Comparison of ENCODE assay signal across 1 cellular context in the genomic region with DNA sequence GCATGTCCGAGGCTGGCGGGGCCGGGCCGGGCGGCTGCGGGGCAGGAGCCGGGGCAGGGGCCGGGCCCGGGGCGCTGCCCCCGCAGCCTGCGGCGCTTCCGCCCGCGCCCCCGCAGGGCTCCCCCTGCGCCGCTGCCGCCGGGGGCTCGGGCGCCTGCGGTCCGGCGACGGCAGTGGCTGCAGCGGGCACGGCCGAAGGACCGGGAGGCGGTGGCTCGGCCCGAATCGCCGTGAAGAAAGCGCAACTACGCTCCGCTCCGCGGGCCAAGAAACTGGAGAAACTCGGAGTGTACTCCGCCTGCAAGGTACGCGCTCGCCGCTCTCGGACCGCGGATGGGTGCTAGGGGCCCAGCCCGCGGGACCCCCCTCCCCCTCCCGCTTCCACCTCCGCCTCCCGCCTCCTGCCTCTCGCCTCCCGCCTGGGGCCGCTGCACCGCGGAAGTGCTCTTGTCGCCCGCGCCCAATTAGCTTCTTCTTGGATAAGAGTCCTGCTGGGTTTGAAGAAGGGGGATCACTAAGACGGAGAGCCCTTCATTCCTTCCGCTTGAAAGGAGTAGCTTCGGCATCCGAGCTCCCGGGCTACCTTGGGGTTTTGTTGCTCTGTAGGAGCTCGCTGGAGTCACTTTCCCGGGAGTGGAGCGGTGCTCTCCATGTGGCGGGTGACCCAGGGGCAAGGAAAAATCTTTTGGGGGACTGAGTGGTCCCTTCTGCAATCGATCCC.
TF ChIP-seq lines count a peak whose summit lies in the region.

No MANE protein-coding gene starts in this region.

TF ChIP-seq in HEK293, 187 proteins besides CTCF, POLR2A, EP300 and RAD21 (continued from another document and continues in another):
- TF ChIP-seq, protein P1, sequence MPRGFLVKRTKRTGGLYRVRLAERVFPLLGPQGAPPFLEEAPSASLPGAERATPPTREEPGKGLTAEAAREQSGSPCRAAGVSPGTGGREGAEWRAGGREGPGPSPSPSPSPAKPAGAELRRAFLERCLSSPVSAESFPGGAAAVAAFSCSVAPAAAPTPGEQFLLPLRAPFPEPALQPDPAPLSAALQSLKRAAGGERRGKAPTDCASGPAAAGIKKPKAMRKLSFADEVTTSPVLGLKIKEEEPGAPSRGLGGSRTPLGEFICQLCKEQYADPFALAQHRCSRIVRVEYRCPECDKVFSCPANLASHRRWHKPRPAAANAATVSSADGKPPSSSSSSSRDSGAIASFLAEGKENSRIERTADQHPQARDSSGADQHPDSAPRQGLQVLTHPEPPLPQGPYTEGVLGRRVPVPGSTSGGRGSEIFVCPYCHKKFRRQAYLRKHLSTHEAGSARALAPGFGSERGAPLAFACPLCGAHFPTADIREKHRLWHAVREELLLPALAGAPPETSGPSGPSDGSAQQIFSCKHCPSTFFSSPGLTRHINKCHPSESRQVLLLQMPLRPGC (tag by site-specific recombination; IDR thresholded peaks at IDR 0.05) = peak; percentile 38; the same call in 1 of the 2 replicates
- TF ChIP-seq KLF7 (tag by site-specific recombination; IDR thresholded peaks at IDR 0.05; ENCODE audit: borderline replicate concordance) = no peak; the same call in 1 of the 2 replicates
- no peak for TF ChIP-seq ZNF202 (tag by site-specific recombination; IDR thresholded peaks at IDR 0.05; ENCODE audit: borderline replicate concordance)
- TF ChIP-seq ZFP41 (tag by site-specific recombination; IDR thresholded peaks at IDR 0.05; ENCODE audit: borderline replicate concordance) = no peak
- TF ChIP-seq ZNF624 (tag by site-specific recombination; IDR thresholded peaks at IDR 0.05) = no peak
- TF ChIP-seq ZSCAN16 (tag by site-specific recombination; IDR thresholded peaks at IDR 0.05) = no peak
- no peak; the same call in 1 of the 2 replicates for TF ChIP-seq KLF9 (tag by site-specific recombination; IDR thresholded peaks at IDR 0.05; ENCODE audit: low read depth)
- TF ChIP-seq ZIC2 (tag by site-specific recombination; IDR thresholded peaks at IDR 0.05) = peak; percentile 70
- TF ChIP-seq PRDM10 (tag by site-specific recombination; IDR thresholded peaks at IDR 0.05) = peak; percentile 85
- TF ChIP-seq ZBTB8A (tag by site-specific recombination; IDR thresholded peaks at IDR 0.05) = peak; percentile 71
- TF ChIP-seq WT1 (tag by site-specific recombination; IDR thresholded peaks at IDR 0.05) = peak; percentile 39; the same call in 1 of the 2 replicates
- no peak for TF ChIP-seq ZNF580 (tag by site-specific recombination; IDR thresholded peaks at IDR 0.05)
- 0 out of 2 replicates have a peak, but pooled peaks have one; percentile 22 for TF ChIP-seq ZNF449 (tag by site-specific recombination; IDR thresholded peaks at IDR 0.05)
- TF ChIP-seq, protein P2, sequence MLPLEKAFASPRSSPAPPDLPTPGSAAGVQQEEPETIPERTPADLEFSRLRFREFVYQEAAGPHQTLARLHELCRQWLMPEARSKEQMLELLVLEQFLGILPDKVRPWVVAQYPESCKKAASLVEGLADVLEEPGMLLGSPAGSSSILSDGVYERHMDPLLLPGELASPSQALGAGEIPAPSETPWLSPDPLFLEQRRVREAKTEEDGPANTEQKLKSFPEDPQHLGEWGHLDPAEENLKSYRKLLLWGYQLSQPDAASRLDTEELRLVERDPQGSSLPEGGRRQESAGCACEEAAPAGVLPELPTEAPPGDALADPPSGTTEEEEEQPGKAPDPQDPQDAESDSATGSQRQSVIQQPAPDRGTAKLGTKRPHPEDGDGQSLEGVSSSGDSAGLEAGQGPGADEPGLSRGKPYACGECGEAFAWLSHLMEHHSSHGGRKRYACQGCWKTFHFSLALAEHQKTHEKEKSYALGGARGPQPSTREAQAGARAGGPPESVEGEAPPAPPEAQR (tag by site-specific recombination; IDR thresholded peaks at IDR 0.05) = no peak
- 0 out of 2 replicates have a peak, but pooled peaks have one; percentile 37 for TF ChIP-seq ZFP37 (tag by site-specific recombination; IDR thresholded peaks at IDR 0.05)
- no peak for TF ChIP-seq YY2 (tag by site-specific recombination; IDR thresholded peaks at IDR 0.05)
- TF ChIP-seq ZNF596 (tag by site-specific recombination; IDR thresholded peaks at IDR 0.05) = no peak
- TF ChIP-seq ZNF366 (tag by site-specific recombination; conservative IDR thresholded peaks at IDR 0.05) = peak; percentile 73
- TF ChIP-seq ZNF555 (tag by site-specific recombination; conservative IDR thresholded peaks at IDR 0.05) = no peak
- TF ChIP-seq ZFP69B (tag by site-specific recombination; IDR thresholded peaks at IDR 0.05) = peak; percentile 32; the same call in 1 of the 2 replicates
- TF ChIP-seq ZFP3 (tag by site-specific recombination; IDR thresholded peaks at IDR 0.05; ENCODE audit: low read depth) = peak; percentile 100
- TF ChIP-seq, protein P3, sequence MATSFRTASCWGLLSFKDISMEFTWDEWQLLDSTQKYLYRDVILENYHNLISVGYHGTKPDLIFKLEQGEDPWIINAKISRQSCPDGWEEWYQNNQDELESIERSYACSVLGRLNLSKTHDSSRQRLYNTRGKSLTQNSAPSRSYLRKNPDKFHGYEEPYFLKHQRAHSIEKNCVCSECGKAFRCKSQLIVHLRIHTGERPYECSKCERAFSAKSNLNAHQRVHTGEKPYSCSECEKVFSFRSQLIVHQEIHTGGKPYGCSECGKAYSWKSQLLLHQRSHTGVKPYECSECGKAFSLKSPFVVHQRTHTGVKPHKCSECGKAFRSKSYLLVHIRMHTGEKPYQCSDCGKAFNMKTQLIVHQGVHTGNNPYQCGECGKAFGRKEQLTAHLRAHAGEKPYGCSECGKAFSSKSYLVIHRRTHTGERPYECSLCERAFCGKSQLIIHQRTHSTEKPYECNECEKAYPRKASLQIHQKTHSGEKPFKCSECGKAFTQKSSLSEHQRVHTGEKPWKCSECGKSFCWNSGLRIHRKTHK (tag by site-specific recombination; IDR thresholded peaks at IDR 0.05) = no peak
- TF ChIP-seq ZNF549 (tag by site-specific recombination; IDR thresholded peaks at IDR 0.05) = no peak
- TF ChIP-seq REST (tag by site-specific recombination; IDR thresholded peaks at IDR 0.05) = no peak
- 0 out of 2 replicates have a peak, but pooled peaks have one; percentile 42 for TF ChIP-seq ZNF843 (tag by site-specific recombination; IDR thresholded peaks at IDR 0.05)
- TF ChIP-seq ZNF658 (tag by site-specific recombination; IDR thresholded peaks at IDR 0.05) = no peak
- TF ChIP-seq SP3 (tag by site-specific recombination; IDR thresholded peaks at IDR 0.05) = peak; percentile 17
- TF ChIP-seq ZFHX2 (tag by site-specific recombination; conservative IDR thresholded peaks at IDR 0.05) = peak; percentile 72
- TF ChIP-seq, protein P4, sequence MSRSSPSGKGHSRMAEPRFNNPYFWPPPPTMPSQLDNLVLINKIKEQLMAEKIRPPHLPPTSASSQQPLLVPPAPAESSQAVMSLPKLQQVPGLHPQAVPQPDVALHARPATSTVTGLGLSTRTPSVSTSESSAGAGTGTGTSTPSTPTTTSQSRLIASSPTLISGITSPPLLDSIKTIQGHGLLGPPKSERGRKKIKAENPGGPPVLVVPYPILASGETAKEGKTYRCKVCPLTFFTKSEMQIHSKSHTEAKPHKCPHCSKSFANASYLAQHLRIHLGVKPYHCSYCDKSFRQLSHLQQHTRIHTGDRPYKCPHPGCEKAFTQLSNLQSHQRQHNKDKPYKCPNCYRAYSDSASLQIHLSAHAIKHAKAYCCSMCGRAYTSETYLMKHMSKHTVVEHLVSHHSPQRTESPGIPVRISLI (tag by site-specific recombination; IDR thresholded peaks at IDR 0.05) = no peak
- TF ChIP-seq EGR2 (tag by site-specific recombination; IDR thresholded peaks at IDR 0.05; ENCODE audit: low read depth) = peak; percentile 76
- TF ChIP-seq ZNF292 (tag by site-specific recombination; IDR thresholded peaks at IDR 0.05; ENCODE audit: borderline replicate concordance, low read depth) = no peak
- no peak for TF ChIP-seq ZNF148 (tag by site-specific recombination; IDR thresholded peaks at IDR 0.05; ENCODE audit: borderline replicate concordance)
- TF ChIP-seq, protein P5, sequence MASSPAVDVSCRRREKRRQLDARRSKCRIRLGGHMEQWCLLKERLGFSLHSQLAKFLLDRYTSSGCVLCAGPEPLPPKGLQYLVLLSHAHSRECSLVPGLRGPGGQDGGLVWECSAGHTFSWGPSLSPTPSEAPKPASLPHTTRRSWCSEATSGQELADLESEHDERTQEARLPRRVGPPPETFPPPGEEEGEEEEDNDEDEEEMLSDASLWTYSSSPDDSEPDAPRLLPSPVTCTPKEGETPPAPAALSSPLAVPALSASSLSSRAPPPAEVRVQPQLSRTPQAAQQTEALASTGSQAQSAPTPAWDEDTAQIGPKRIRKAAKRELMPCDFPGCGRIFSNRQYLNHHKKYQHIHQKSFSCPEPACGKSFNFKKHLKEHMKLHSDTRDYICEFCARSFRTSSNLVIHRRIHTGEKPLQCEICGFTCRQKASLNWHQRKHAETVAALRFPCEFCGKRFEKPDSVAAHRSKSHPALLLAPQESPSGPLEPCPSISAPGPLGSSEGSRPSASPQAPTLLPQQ (tag by site-specific recombination; IDR thresholded peaks at IDR 0.05) = peak; percentile 69
- TF ChIP-seq ZNF302 (tag by site-specific recombination; IDR thresholded peaks at IDR 0.05; ENCODE audit: low read depth) = no peak
